30 cellular contexts compared by ENCODE assay signal in genomic region chr16:779561-779960, GRCh38. TPM values are rescaled to one million over a fixed set of nuclear protein-coding genes. Genes with fewer than 3 reads are reported as not detected.
"Had no signal": no experiment of that assay in that cellular context is flagged by ENCODE, and none has a peak within 500 bp of the region (broad histone marks: within the 10 kb centered on the region; RNA-seq: fewer than 3 reads in every experiment).

No MANE protein-coding gene starts in this region.

- H3K4me1 ChIP-seq: ascending aorta, breast epithelium had no signal

- DNase-seq: activated effector memory CD4-positive, alpha-beta T cell treated with anti-CD3 and anti-CD28 coated beads, Interleukin-2, amount 50 U/mL, for 16 hours; activated effector memory CD4-positive, alpha-beta T cell treated with Interleukin-2 at 50 U/mL for 16 hours; activated gamma-delta T cell; activated gamma-delta T cell treated with Interleukin-2 at 50 U/mL for 16 hours; activated naive CD4-positive, alpha-beta T cell; activated naive CD4-positive, alpha-beta T cell treated with anti-CD3 and anti-CD28 coated beads for 36 hours; activated naive CD4-positive, alpha-beta T cell treated with anti-CD3 and anti-CD28 coated beads, Interleukin-2, amount 10 ng/mL, durations not matched to agents 7 days and 5 days; activated naive CD4-positive, alpha-beta T cell treated with anti-CD3 and anti-CD28 coated beads, Interleukin-2, amount 50 U/mL, for 16 hours; activated naive CD4-positive, alpha-beta T cell treated with Interleukin-2 at 50 U/mL for 16 hours; activated naive CD8-positive, alpha-beta T cell treated with anti-CD3 and anti-CD28 coated beads for 36 hours; activated naive CD8-positive, alpha-beta T cell treated with anti-CD3 and anti-CD28 coated beads, Interleukin-2, amount 10 ng/mL, durations not matched to agents 7 days and 5 days; activated naive CD8-positive, alpha-beta T cell treated with anti-CD3 and anti-CD28 coated beads, Interleukin-2, amount 50 U/mL, for 24 hours; activated T-cell treated with anti-CD3 and anti-CD28 coated beads, Interleukin-2, amount 50 U/mL, for 1 hour; activated T-cell treated with anti-CD3 and anti-CD28 coated beads, Interleukin-2, amount 50 U/mL, for 24 hours; activated T-cell treated with anti-CD3 and anti-CD28 coated beads, Interleukin-2, amount 50 U/mL, for 4 hours; activated T-cell treated with anti-CD3 and anti-CD28 coated beads, Interleukin-2, amount 50 U/mL, for 48 hours; activated T-cell treated with anti-CD3 and anti-CD28 coated beads, Interleukin-2, amount 50 U/mL, for 72 hours; adrenal gland; amniotic stem cell; amygdala; anterior cingulate cortex; aorta; body of pancreas; brain microvascular endothelial cell; central memory CD4-positive, alpha-beta T cell; cerebellar nuclear complex had no signal

- H3K36me3 ChIP-seq: adrenal gland, ascending aorta, brain microvascular endothelial cell, breast epithelium, cardiac muscle cell had no signal

- H3K27ac ChIP-seq: adrenal gland, ascending aorta, body of pancreas, brain microvascular endothelial cell, breast epithelium, cardiac muscle cell had no signal

- H3K27me3 ChIP-seq: ascending aorta, brain microvascular endothelial cell, cardiac muscle cell had no signal

- H3K4me3 ChIP-seq: adrenal gland, ascending aorta, body of pancreas, breast epithelium, cardiac muscle cell had no signal

- H3K9me3 ChIP-seq: adrenal gland, ascending aorta, body of pancreas, breast epithelium had no signal

RNA-seq across cellular contexts. Expression of gene MSLN, which starts 19.0 kb away (rescaled TPM):
- polyA plus RNA-seq: cardiac muscle cell had no signal

RNA-seq across cellular contexts. Expression of gene GNG13, which starts 21.0 kb away (rescaled TPM):
- polyA plus RNA-seq: adipose tissue, adrenal gland, aorta had no signal
